ENCODE assay signal across 24 cellular contexts in genomic region chr3:71924721-71925120, GRCh38.
DNase-seq lines count a peak whose midpoint lies in the region; ATAC-seq, FAIRE-seq and TF ChIP-seq lines count a peak whose summit lies in the region.
"Had no signal": no experiment of that assay in that cellular context is flagged by ENCODE, and none has a peak within 500 bp of the region (broad histone marks: within the 10 kb centered on the region; RNA-seq: fewer than 3 reads in every experiment).

No MANE protein-coding gene starts in this region.

- no peak overlapping the region for H2BK20ac ChIP-seq in H9 (ENCODE audit: low read depth, low read length, poor library complexity, severe bottlenecking)

- H3K27ac Mint-ChIP-seq in H9 (peak overlapping the region in 1 of 3 experiments; percentile 78; a peak in 2 of 7 replicates), endothelial cell (ENCODE audit: unreplicated experiment) (no peak overlapping the region), Calu3 (ENCODE audit: unreplicated experiment) (no peak overlapping the region)
- no peak overlapping the region for H3K27ac Mint-ChIP-seq in activated naive CD8-positive, alpha-beta T cell treated with anti-CD3 and anti-CD28 coated beads for 36 hours
- H3K27ac Mint-ChIP-seq: CD8-positive, alpha-beta memory T cell; T-helper 17 cell had no signal

- no peak for TF ChIP-seq POLR2A in A549 (IDR thresholded peaks at IDR 0.05; ENCODE audit: low read length)

- H3T11ph ChIP-seq in H9 (ENCODE audit: low read length) = no peak overlapping the region

- H3K4me3 ChIP-seq in A549 = no peak overlapping the region
- H3K4me3 ChIP-seq: GM12878, SJSA1 had no signal

- H3K14ac ChIP-seq in H9 (ENCODE audit: insufficient read depth, low read length) = no peak overlapping the region

- no peaks in the 10 kb centered on the region for H3K79me2 ChIP-seq in H9 (ENCODE audit: insufficient read depth, low read length)

- no peak overlapping the region for H2BK15ac ChIP-seq in H9 (ENCODE audit: low read depth, low read length)

- no peaks in the 10 kb centered on the region for H3K36me3 Mint-ChIP-seq in H9 (ENCODE audit: insufficient read depth in 1 of 3, low read depth in 3 of 3)
- no peaks in the 10 kb centered on the region for H3K36me3 Mint-ChIP-seq in activated naive CD8-positive, alpha-beta T cell treated with anti-CD3 and anti-CD28 coated beads for 36 hours
- no peaks in the 10 kb centered on the region for H3K36me3 Mint-ChIP-seq in endothelial cell (ENCODE audit: low read depth, unreplicated experiment)
- no peaks in the 10 kb centered on the region for H3K36me3 Mint-ChIP-seq in Calu3 (ENCODE audit: insufficient read depth, unreplicated experiment)
- H3K36me3 Mint-ChIP-seq: CD8-positive, alpha-beta memory T cell had no signal

- no peak for TF ChIP-seq CTCF in A549 (IDR thresholded peaks at IDR 0.05)
- TF ChIP-seq CTCF in H9 (conservative IDR thresholded peaks at IDR 0.05) = no peak
- no peak for TF ChIP-seq CTCF in endothelial cell (IDR thresholded peaks at IDR 0.05; ENCODE audit: unreplicated experiment)
- no peak for TF ChIP-seq CTCF in Calu3 (IDR thresholded peaks at IDR 0.05; ENCODE audit: unreplicated experiment)

- H3K4me3 Mint-ChIP-seq in H9 (no peak overlapping the region), endothelial cell (ENCODE audit: unreplicated experiment) (no peak overlapping the region), Calu3 (ENCODE audit: low read depth, unreplicated experiment) (no peak overlapping the region)
- no peak overlapping the region for H3K4me3 Mint-ChIP-seq in activated naive CD8-positive, alpha-beta T cell treated with anti-CD3 and anti-CD28 coated beads for 36 hours
- H3K4me3 Mint-ChIP-seq: CD8-positive, alpha-beta memory T cell; T-helper 17 cell had no signal

- no peaks in the 10 kb centered on the region for H4K20me1 ChIP-seq in H9 (ENCODE audit: control insufficient read depth, insufficient read depth, insufficient read length)

- no peak overlapping the region for H4K91ac ChIP-seq in H9 (ENCODE audit: insufficient read length, low read depth, low read length)

- H4K8ac ChIP-seq in H9 (replicated peaks; ENCODE audit: insufficient read length, low read depth, low read length) = no peak overlapping the region

- WGBS in A549 (ENCODE audit: missing lambda C conversion rate) = 19% methylated on average over 2 of the region's 2 CpGs
- no CpG with 5 or more reads among the region's 2 CpGs for WGBS in H9 (ENCODE audit: extremely low coverage, insufficient read length, low lambda C conversion rate)

- peaks cover 30 to 46% of the 10 kb centered on the region in 2 experiments for H3K4me1 Mint-ChIP-seq in H9
- H3K4me1 Mint-ChIP-seq in activated naive CD8-positive, alpha-beta T cell treated with anti-CD3 and anti-CD28 coated beads for 36 hours = peaks cover 7% of the 10 kb centered on the region
- peaks cover 8% of the 10 kb centered on the region for H3K4me1 Mint-ChIP-seq in endothelial cell (ENCODE audit: unreplicated experiment)
- H3K4me1 Mint-ChIP-seq in Calu3 (ENCODE audit: low read depth, unreplicated experiment) = peaks cover 9% of the 10 kb centered on the region
- H3K4me1 Mint-ChIP-seq: CD8-positive, alpha-beta memory T cell had no signal

- no peak overlapping the region for H2AFZ ChIP-seq in H9 (ENCODE audit: low read length)

- CTCF ChIA-PET in A549 (lab: Yijun Ruan, JAX) (interaction anchor here (1.2 kb wide), 1 partner anchor 10 kb away, joined by 4 read pairs; no protein-coding TSS in a partner anchor), Calu3 (lab: Charles Lee) (no interaction called here)

- no peaks in the 10 kb centered on the region for H3K4me1 ChIP-seq in A549
- peaks cover 14% of the 10 kb centered on the region; the same call in 1 of the 2 replicates for H3K4me1 ChIP-seq in H9 (ENCODE audit: insufficient read depth, low read length)
- H3K4me1 ChIP-seq: SJSA1 had no signal

- H3K56ac ChIP-seq in H9 (ENCODE audit: insufficient read length, low read depth, low read length) = no peak overlapping the region

- H3K27me3 ChIP-seq in H9 (ENCODE audit: insufficient read depth, low read length) = no peaks in the 10 kb centered on the region
- H3K27me3 ChIP-seq: SJSA1 had no signal

- no peak overlapping the region for H2AK5ac ChIP-seq in H9 (ENCODE audit: insufficient read length, low read length)

- DNase-seq in A549 (ENCODE audit: low read depth in 1 of 2, low spot score in 1 of 2) (no peak), H9 (no peak), RPMI7951 (ENCODE audit: low read depth) (peak; percentile 3), endothelial cell (ENCODE audit: low spot score) (no peak), Calu3 (no peak), globus pallidus (ENCODE audit: low spot score) (no peak)
- DNase-seq in activated naive CD8-positive, alpha-beta T cell treated with anti-CD3 and anti-CD28 coated beads for 36 hours = no peak
- DNase-seq: CD8-positive, alpha-beta memory T cell; DND-41; MM.1S; NCI-H1048; NCI-H1417 treated with DMSO at 0.1 percent for 48 hours; NCI-H1930; NCI-H2227 treated with DMSO at 0.1 percent for 48 hours; NCI-H510A; OCI-M1; T-helper 17 cell had no signal

- H3K9me3 ChIP-seq in A549 (no peaks in the 10 kb centered on the region), H9 (ENCODE audit: control insufficient read depth, low read depth, low read length) (no peaks in the 10 kb centered on the region)
- H3K9me3 ChIP-seq: SJSA1 had no signal

- BruUV-seq in Calu3 (replicated peaks; lab: Mats Ljungman, UMichigan) = no TSS peak

- H2BK12ac ChIP-seq in H9 (ENCODE audit: insufficient read length, low read depth, low read length) = no peak overlapping the region

- H3K27me3 Mint-ChIP-seq in H9 (ENCODE audit: low read depth) (peaks cover 5% of the 10 kb centered on the region; the same call in 1 of the 2 replicates), endothelial cell (ENCODE audit: unreplicated experiment) (peaks cover 6% of the 10 kb centered on the region), Calu3 (ENCODE audit: unreplicated experiment) (peaks cover 32% of the 10 kb centered on the region)
- no peaks in the 10 kb centered on the region for H3K27me3 Mint-ChIP-seq in activated naive CD8-positive, alpha-beta T cell treated with anti-CD3 and anti-CD28 coated beads for 36 hours

- no peaks in the 10 kb centered on the region for H3K23me2 ChIP-seq in H9 (ENCODE audit: insufficient read length, low read depth, low read length, poor library complexity, severe bottlenecking)

- H3K9me3 Mint-ChIP-seq in H9 = no peaks in the 10 kb centered on the region
- no peaks in the 10 kb centered on the region for H3K9me3 Mint-ChIP-seq in activated naive CD8-positive, alpha-beta T cell treated with anti-CD3 and anti-CD28 coated beads for 36 hours
- H3K9me3 Mint-ChIP-seq in endothelial cell (ENCODE audit: unreplicated experiment) = no peaks in the 10 kb centered on the region
- no peaks in the 10 kb centered on the region for H3K9me3 Mint-ChIP-seq in Calu3 (ENCODE audit: low read depth, unreplicated experiment)
- H3K9me3 Mint-ChIP-seq: CD8-positive, alpha-beta memory T cell had no signal

- H3K4me2 ChIP-seq in A549 (no peak overlapping the region), H9 (ENCODE audit: insufficient read depth, insufficient read length, low read length) (no peak overlapping the region)

- ATAC-seq in A549 = no peak
- ATAC-seq in esophagus mucosa = peak; percentile 48
- ATAC-seq: GM12878, HCT116, Right ventricle myocardium inferior, T-helper 17 cell had no signal

- intact Hi-C loops in Calu3 (cut with micrococcal nuclease; ENCODE audit: unreplicated experiment) = no loop called here

- FAIRE-seq in A549 (lab: Jason Lieb, UNC) = no peak
- FAIRE-seq: GM12878, RCC 7860 had no signal

- no peaks in the 10 kb centered on the region for H3K79me1 ChIP-seq in H9 (ENCODE audit: insufficient read depth, low read depth, low read length, poor library complexity, severe bottlenecking)

- TF ChIP-seq RAD21 in A549 (conservative IDR thresholded peaks at IDR 0.05 in 1 of 2, IDR thresholded peaks at IDR 0.05 in 1 of 2) = no peak

- no peak for TF ChIP-seq EP300 in A549 (IDR thresholded peaks at IDR 0.05)

- no peak overlapping the region for H2BK120ac ChIP-seq in H9 (ENCODE audit: low read depth, low read length, poor library complexity, severe bottlenecking)

- no peak overlapping the region for H3K27ac ChIP-seq in A549
- H3K27ac ChIP-seq in H9 (ENCODE audit: insufficient read length, low read depth, low read length) = peak overlapping the region; percentile 65
- H3K27ac ChIP-seq: C4-2B, SJSA1 had no signal

- H2BK5ac ChIP-seq in H9 (ENCODE audit: insufficient read length, low read length) = no peak overlapping the region

- no peak overlapping the region for H4K5ac ChIP-seq in H9 (ENCODE audit: insufficient read length, low read depth, low read length)

- no peak overlapping the region for H3K9ac ChIP-seq in H9 (ENCODE audit: extremely low read depth, insufficient read length, low read length)

- H3K23ac ChIP-seq in H9 (ENCODE audit: insufficient read length, low read depth, low read length) = no peak overlapping the region

- POLR2A ChIA-PET in A549 (lab: Yijun Ruan, JAX) = no interaction called here

- H3K4ac ChIP-seq in H9 (ENCODE audit: low read depth, low read length) = no peak overlapping the region

- H3K18ac ChIP-seq in H9 (ENCODE audit: insufficient read length, low read depth, low read length) = no peak overlapping the region

TF ChIP-seq in A549, 52 proteins besides CTCF, POLR2A, EP300 and RAD21:
- TF ChIP-seq MAFK (IDR thresholded peaks at IDR 0.05; ENCODE audit: partially characterized antibody) (peak; percentile 16), GATA3 (IDR thresholded peaks at IDR 0.05; ENCODE audit: borderline replicate concordance) (no peak)
